In the genomic region with DNA sequence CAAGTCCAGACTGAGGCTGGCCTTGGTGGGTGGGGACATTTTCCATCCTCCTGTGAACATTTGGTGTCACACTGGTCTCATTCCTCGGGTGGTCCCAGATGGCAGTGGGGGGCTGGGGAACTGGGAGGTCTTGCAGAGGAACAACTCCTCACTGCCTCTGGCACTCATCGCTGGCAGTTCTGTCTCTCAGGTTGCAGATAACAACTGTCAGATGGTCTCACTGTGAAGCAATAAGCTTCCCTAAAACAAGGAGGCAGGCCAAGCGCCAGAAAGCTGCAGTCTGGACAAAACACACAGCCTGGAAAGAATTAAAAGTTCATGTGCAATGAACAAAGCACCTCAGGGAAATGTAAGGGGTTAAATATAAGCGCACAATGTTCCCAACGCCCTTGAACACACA, we compare ENCODE assay signal across 18 cellular contexts.
DNase-seq lines count a peak whose midpoint lies in the region; ATAC-seq, FAIRE-seq and TF ChIP-seq lines count a peak whose summit lies in the region.
"Had no signal": no experiment of that assay in that cellular context is flagged by ENCODE, and none has a peak within 500 bp of the region (broad histone marks: within the 10 kb centered on the region; RNA-seq: fewer than 3 reads in every experiment).

No MANE protein-coding gene starts in this region.

- no peak for ATAC-seq in HG03045 (IDR thresholded peaks at IDR 0.05; ENCODE audit: unreplicated experiment)
- ATAC-seq in GM21447 (IDR thresholded peaks at IDR 0.05; ENCODE audit: unreplicated experiment) = no peak
- ATAC-seq: activated CD4-positive, CD25-positive, alpha-beta regulatory T cell treated with anti-CD3 and anti-CD28 coated beads, Interleukin-2, amount 50 U/mL, for 24 hours; stimulated activated naive B cell treated with anti-CD40 and anti-IgM and Interleukin-4, amounts not matched to agents 10 μg/mL and 1 μg/mL and 100 μg/mL, for 72 hours had no signal

- H4K8ac ChIP-seq in H1 (ENCODE audit: extremely low read depth, insufficient read depth, low read length) = no peak overlapping the region

- H3K4me3 ChIP-seq in H1 (ENCODE audit: extremely low read depth in 1 of 4, insufficient read depth in 2 of 4, low read depth in 3 of 4, low read length in 4 of 4) (no peak overlapping the region), right atrium auricular region (no peak overlapping the region), suprapubic skin (no peak overlapping the region)
- H3K4me3 ChIP-seq: spleen had no signal

- H4K5ac ChIP-seq in H1 (ENCODE audit: insufficient read length, low read depth, low read length) = no peak overlapping the region

- no peaks in the 10 kb centered on the region for H3K36me3 ChIP-seq in H1 (ENCODE audit: control insufficient read depth in 2 of 4, insufficient read depth in 4 of 4, low read length in 3 of 4)
- no peaks in the 10 kb centered on the region for H3K36me3 ChIP-seq in right atrium auricular region
- no peaks in the 10 kb centered on the region for H3K36me3 ChIP-seq in suprapubic skin
- H3K36me3 ChIP-seq: spleen had no signal

- H2AFZ ChIP-seq in H1 (ENCODE audit: low read length) = no peak overlapping the region
- H2AFZ ChIP-seq: parathyroid adenoma had no signal

- H2BK5ac ChIP-seq in H1 (ENCODE audit: low read depth, low read length) = no peak overlapping the region

- DNase-seq in DMS 273 (lab: John Stamatoyannopoulos, UW; ENCODE audit: unreplicated experiment) (peak; percentile 25), DMS 273 treated with DMSO at 0.1 percent for 48 hours (lab: John Stamatoyannopoulos, UW) (no peak), H1 (ENCODE audit: low read depth in 1 of 2, low spot score in 2 of 2) (no peak), right atrium auricular region (ENCODE audit: low spot score) (peak; percentile 67), suprapubic skin (ENCODE audit: low spot score in 2 of 2) (peak; percentile 61 to 81), SKM-1 (lab: John Stamatoyannopoulos, UW; ENCODE audit: unreplicated experiment) (no peak)
- DNase-seq: dermis blood vessel endothelial cell; DMS79 treated with DMSO at 0.1 percent for 48 hours; KG1; NCI-H1092; spleen; stimulated activated naive B cell treated with anti-CD40 and anti-IgM and Interleukin-4, amounts not matched to agents 10 μg/mL and 1 μg/mL and 100 μg/mL, for 72 hours; T-helper 2 cell had no signal

- H3K4ac ChIP-seq in H1 (replicated peaks; ENCODE audit: insufficient read length, low read depth, low read length) = no peak overlapping the region

- TF ChIP-seq POLR2A in H1 (IDR thresholded peaks at IDR 0.05; ENCODE audit: control extremely low read depth in 1 of 2, low read depth in 2 of 2, low read length in 2 of 2) = no peak
- no peak for TF ChIP-seq POLR2A in suprapubic skin (IDR thresholded peaks at IDR 0.05)

- TF ChIP-seq RAD21 in H1 (IDR thresholded peaks at IDR 0.05 in 1 of 2, conservative IDR thresholded peaks at IDR 0.05 in 1 of 2; ENCODE audit: low read depth in 2 of 2, low read length in 2 of 2) = no peak

- 86% methylated on average over 5 of the region's 5 CpGs; no CpG with 5 or more reads in 1 of the 2 experiments for WGBS in H1 (ENCODE audit: extremely low coverage in 1 of 2, insufficient coverage in 1 of 2, insufficient read length in 1 of 2, insufficient replicate concordance in 2 of 2, low coverage in 1 of 2, low lambda C conversion rate in 2 of 2, missing lambda C conversion rate in 1 of 2), 2 experiments
- 51% methylated on average over 5 of the region's 5 CpGs for WGBS in suprapubic skin

- H3K4me1 ChIP-seq in H1 (replicated peaks in 1 of 4; ENCODE audit: control insufficient read depth in 3 of 4, insufficient read depth in 4 of 4, low read length in 3 of 4) (no peaks in the 10 kb centered on the region; a peak in 1 of 7 replicates), right atrium auricular region (peaks cover 0 to 35% of the 10 kb centered on the region in 2 donors), suprapubic skin (peaks cover 16% of the 10 kb centered on the region)
- H3K4me1 ChIP-seq: parathyroid adenoma had no signal

- H3K14ac ChIP-seq in H1 (ENCODE audit: insufficient read length) = no peak overlapping the region

- TF ChIP-seq EP300 in H1 (IDR thresholded peaks at IDR 0.05; ENCODE audit: borderline replicate concordance in 1 of 2, low read depth in 2 of 2, low read length in 2 of 2) (no peak), suprapubic skin (IDR thresholded peaks at IDR 0.05) (no peak)

- POLR2A ChIA-PET in H1 (lab: Charles Lee; ENCODE audit: partially characterized antibody) = no interaction called here

- H3K79me2 ChIP-seq in H1 (ENCODE audit: control insufficient read depth in 1 of 2, insufficient read depth in 2 of 2, low read length in 2 of 2) = no peaks in the 10 kb centered on the region
- H3K79me2 ChIP-seq: parathyroid adenoma had no signal

- no peaks in the 10 kb centered on the region for H3K79me1 ChIP-seq in H1 (ENCODE audit: low read depth, low read length)

- H3K9me3 ChIP-seq in H1 (ENCODE audit: insufficient read depth in 2 of 2, low read depth in 1 of 2, low read length in 1 of 2) (no peaks in the 10 kb centered on the region), right atrium auricular region (no peaks in the 10 kb centered on the region), suprapubic skin (no peaks in the 10 kb centered on the region)
- H3K9me3 ChIP-seq: spleen had no signal

- no peak overlapping the region for H2BK120ac ChIP-seq in H1 (replicated peaks; ENCODE audit: low read depth, low read length)

- H3K23ac ChIP-seq in H1 (ENCODE audit: insufficient read length) = no peak overlapping the region

- no peaks in the 10 kb centered on the region for H4K20me1 ChIP-seq in H1 (replicated peaks in 1 of 2; ENCODE audit: control insufficient read depth in 1 of 2, insufficient read depth in 2 of 2, low read length in 2 of 2)

- no peak overlapping the region for H3K9ac ChIP-seq in H1 (replicated peaks in 1 of 4; ENCODE audit: extremely low read depth in 1 of 4, low read depth in 3 of 4, low read length in 3 of 4)
- H3K9ac ChIP-seq: parathyroid adenoma had no signal

- H2BK20ac ChIP-seq in H1 (ENCODE audit: low read length) = no peak overlapping the region

- no peak overlapping the region for H4K91ac ChIP-seq in H1 (replicated peaks; ENCODE audit: insufficient read length, low read length)

- TF ChIP-seq CTCF in H1 (IDR thresholded peaks at IDR 0.05; ENCODE audit: control extremely low read depth in 1 of 3, insufficient read depth in 1 of 3, low read depth in 1 of 3, low read length in 3 of 3) (no peak), right atrium auricular region (IDR thresholded peaks at IDR 0.05) (no peak), suprapubic skin (IDR thresholded peaks at IDR 0.05) (no peak)

- H3K56ac ChIP-seq in H1 (replicated peaks; ENCODE audit: insufficient read length, low read depth, low read length) = no peak overlapping the region

- FAIRE-seq in H1 (lab: Jason Lieb, UNC) = no peak

- H2BK12ac ChIP-seq in H1 (ENCODE audit: low read depth, low read length) = no peak overlapping the region

- H2AK5ac ChIP-seq in H1 (ENCODE audit: low read depth, low read length) = peak overlapping the region; percentile 46; the same call in 1 of the 2 replicates

- no peak overlapping the region for H2BK15ac ChIP-seq in H1 (ENCODE audit: low read length)

- no peak overlapping the region for H3K18ac ChIP-seq in H1 (ENCODE audit: extremely low read depth, low read length)

- CTCF ChIA-PET in H1 (lab: Charles Lee; ENCODE audit: partially characterized antibody) = no interaction called here

- no peaks in the 10 kb centered on the region for H3K27me3 ChIP-seq in H1 (replicated peaks in 1 of 4; ENCODE audit: control insufficient read depth in 3 of 4, extremely low read depth in 1 of 4, insufficient read depth in 3 of 4, low read length in 3 of 4)
- H3K27me3 ChIP-seq in right atrium auricular region = no peaks in the 10 kb centered on the region
- no peaks in the 10 kb centered on the region for H3K27me3 ChIP-seq in suprapubic skin

- peaks cover 3% of the 10 kb centered on the region; the same call in 1 of the 2 replicates for H3K23me2 ChIP-seq in H1 (ENCODE audit: low read depth, low read length)

- no peak overlapping the region for H3K4me2 ChIP-seq in H1 (ENCODE audit: insufficient read depth in 1 of 2, low read depth in 2 of 2, low read length in 2 of 2)

- H3K27ac ChIP-seq in H1 (ENCODE audit: low read depth, low read length) = no peak overlapping the region
- no peak overlapping the region for H3K27ac ChIP-seq in right atrium auricular region
- no peak overlapping the region for H3K27ac ChIP-seq in suprapubic skin
- H3K27ac ChIP-seq: 22Rv1, parathyroid adenoma, spleen had no signal

TF ChIP-seq in H1, 55 proteins besides CTCF, POLR2A, EP300 and RAD21:
- no peak for TF ChIP-seq SAP30 (IDR thresholded peaks at IDR 0.05; ENCODE audit: insufficient read depth, insufficient replicate concordance, low read length)

Comparison
In these comparisons a context has a peak if more than half of its experiments do, and no peak if none do; other contexts are left out.
1. DNase-seq: peak in DMS 273 (single experiment), right atrium auricular region (single experiment) and suprapubic skin (2 of 2); none in DMS 273 treated with DMSO at 0.1 percent for 48 hours (single experiment), H1 (0 of 2) and SKM-1 (single experiment).